Comparison of ENCODE assay signal across 8 cellular contexts in the genomic region with DNA sequence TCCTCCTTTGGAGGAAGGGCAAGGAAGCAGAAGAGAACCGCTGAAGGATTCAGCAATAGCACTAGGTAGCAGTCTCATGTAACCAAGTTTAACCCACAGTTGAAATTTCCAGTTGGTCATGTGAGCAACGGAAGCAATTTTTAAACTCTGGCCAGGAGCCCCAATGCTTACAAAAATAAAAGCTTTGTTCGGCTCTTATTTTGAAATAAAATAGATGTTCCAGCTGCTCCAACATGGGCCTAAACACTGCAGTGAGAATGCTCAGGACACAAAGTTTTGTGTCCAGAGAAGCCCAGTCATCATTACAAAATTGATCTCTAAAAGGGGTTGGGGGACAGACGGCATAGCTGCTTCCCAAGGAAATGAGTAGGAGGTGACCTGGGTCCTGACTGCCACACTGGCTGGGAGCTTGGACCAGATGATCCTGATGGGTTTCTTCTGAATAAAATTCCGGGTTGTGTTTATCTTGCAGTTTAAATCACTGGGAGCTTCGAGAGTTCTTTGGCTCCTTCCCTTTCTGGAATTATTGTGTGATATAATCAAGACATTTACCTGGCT. TPM values are rescaled to one million over a fixed set of nuclear protein-coding genes. Genes with fewer than 3 reads are reported as not detected.
DNase-seq lines count a peak whose midpoint lies in the region; ATAC-seq and TF ChIP-seq lines count a peak whose summit lies in the region.

No MANE protein-coding gene starts in this region.

- H3K27ac Mint-ChIP-seq in Caco-2 (ENCODE audit: unreplicated experiment) = peak overlapping the region; percentile 86

- peaks cover 10% of the 10 kb centered on the region for H3K9me3 Mint-ChIP-seq in Caco-2 (ENCODE audit: unreplicated experiment)

- POLR2A ChIA-PET in Caco-2 (lab: Charles Lee) = interaction anchor here (0.6 to 0.9 kb wide), 2 partner anchors 57 to 161 kb away, joined by 4 read pairs; a partner anchor contains a TSS

- intact Hi-C loops in Caco-2 (cut with micrococcal nuclease; ENCODE audit: unreplicated experiment) = loop anchor here (1.0 kb wide), 2 partner anchors 52 to 161 kb away; a partner anchor contains a TSS

- peak overlapping the region; percentile 79 for H3K4me3 Mint-ChIP-seq in Caco-2 (ENCODE audit: unreplicated experiment)

- H3K36me3 ChIP-seq in Caco-2 (ENCODE audit: control insufficient read depth, insufficient read depth, low read length) = no peaks in the 10 kb centered on the region

- peak overlapping the region; percentile 93 for H3K27ac ChIP-seq in substantia nigra (ENCODE audit: low read depth, low read length, poor library complexity, severe bottlenecking)

- no peaks in the 10 kb centered on the region for H3K27me3 ChIP-seq in Caco-2 (replicated peaks; ENCODE audit: control insufficient read depth, insufficient read depth, low read length)

- CTCF ChIA-PET in Caco-2 (lab: Charles Lee) = interaction anchor here (0.8 to 1.2 kb wide), 3 partner anchors 17 to 161 kb away, joined by 3 to 5 read pairs (median 4); a partner anchor contains a TSS

- DNase-seq in Caco-2 (no peak), hippocampal formation (lab: John Stamatoyannopoulos, UW) (peak; percentile 30 to 42), substantia nigra (lab: John Stamatoyannopoulos, UW) (peak in 3 of 49 donors; percentile 22 to 42 (median 35)), DMS53 treated with DMSO at 0.1 percent for 48 hours (lab: John Stamatoyannopoulos, UW; ENCODE audit: unreplicated experiment) (no peak), NCI-H510A (lab: John Stamatoyannopoulos, UW) (no peak)
- peak; percentile 52 for DNase-seq in activated CD8-positive, alpha-beta memory T cell treated with anti-CD3 and anti-CD28 coated beads, Interleukin-2, amount 50 U/mL, for 48 hours

- H3K4me1 ChIP-seq in Caco-2 = peaks cover 14% of the 10 kb centered on the region

- peaks cover 6% of the 10 kb centered on the region for H3K36me3 Mint-ChIP-seq in Caco-2 (ENCODE audit: insufficient read depth, unreplicated experiment)

- TSS peak; percentile 86 for BruUV-seq in Caco-2 (replicated peaks; lab: Mats Ljungman, UMichigan)

- no peaks in the 10 kb centered on the region for H3K9me3 ChIP-seq in Caco-2

- H3K27me3 Mint-ChIP-seq in Caco-2 (ENCODE audit: insufficient read depth, unreplicated experiment) = no peaks in the 10 kb centered on the region

- H3K4me3 ChIP-seq in Caco-2 (ENCODE audit: low read depth, low read length) = peak overlapping the region; percentile 33

- no peak for TF ChIP-seq CTCF in Caco-2 (IDR thresholded peaks at IDR 0.05; ENCODE audit: insufficient read depth in 1 of 2, low read depth in 1 of 2, low read length in 1 of 2, severe bottlenecking in 1 of 2, unreplicated experiment in 1 of 2)

- peak; percentile 16 for ATAC-seq in HG02798 (IDR thresholded peaks at IDR 0.05; ENCODE audit: poor library complexity, unreplicated experiment)
- no peak for ATAC-seq in HG02610 (IDR thresholded peaks at IDR 0.05; ENCODE audit: unreplicated experiment)

- H3K4me1 Mint-ChIP-seq in Caco-2 (ENCODE audit: low read depth, unreplicated experiment) = peaks cover 21% of the 10 kb centered on the region

RNA-seq across cellular contexts. Expression of a gene that starts 0.5 kb away (rescaled TPM):
- 3.8 and 6.1 TPM in 2 replicates for total RNA-seq in Caco-2 (2022)

RNA-seq across cellular contexts. Expression of a gene that starts 23.1 kb away (rescaled TPM):
- total RNA-seq in Caco-2 (2022) = 60.9 and 62.6 TPM in 2 replicates

Comparison
In these comparisons a context has a peak if more than half of its experiments do, and no peak if none do; other contexts are left out.
1. DNase-seq: peak in activated CD8-positive, alpha-beta memory T cell treated with anti-CD3 and anti-CD28 coated beads, Interleukin-2, amount 50 U/mL, for 48 hours (single experiment) and hippocampal formation (2 of 2); none in Caco-2 (0 of 2), DMS53 treated with DMSO at 0.1 percent for 48 hours (single experiment) and NCI-H510A (single experiment).